27 cellular contexts compared by ENCODE assay signal in the genomic region with DNA sequence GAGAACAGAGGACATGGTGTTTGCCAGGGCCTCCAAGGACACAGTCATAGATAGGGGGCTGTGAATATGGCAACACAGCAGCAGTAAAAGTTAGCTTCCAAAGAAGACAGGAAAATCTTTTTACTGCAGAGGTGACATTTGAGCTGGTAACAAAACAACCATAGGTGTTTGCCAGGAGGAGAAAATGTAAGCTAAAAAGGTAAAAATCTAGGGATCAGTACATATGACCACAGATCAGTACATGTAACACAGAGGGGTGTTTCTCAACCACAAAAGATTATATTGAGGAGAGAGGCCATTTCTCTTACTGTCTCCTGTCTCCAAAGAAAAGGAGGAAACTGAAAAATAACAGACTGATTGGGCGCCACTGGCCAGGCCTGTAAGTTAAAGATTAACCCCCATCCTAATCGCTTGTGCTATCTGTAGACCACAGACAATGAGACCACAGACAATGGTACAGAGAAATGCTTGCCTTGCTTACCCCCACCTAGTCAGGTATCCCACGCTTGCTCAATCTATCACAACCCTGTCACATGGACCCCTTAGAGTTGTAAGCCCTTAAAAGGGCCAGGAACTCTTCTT. TPM values are rescaled to one million over a fixed set of nuclear protein-coding genes. Genes with fewer than 3 reads are reported as not detected.
A peak's percentile ranks its signal among the peaks of the same experiment; 100 is the strongest.
DNase-seq lines count a peak whose midpoint lies in the region; ATAC-seq, FAIRE-seq and TF ChIP-seq lines count a peak whose summit lies in the region.
"Had no signal": no experiment of that assay in that cellular context is flagged by ENCODE, and none has a peak within 500 bp of the region (broad histone marks: within the 10 kb centered on the region; RNA-seq: fewer than 3 reads in every experiment).

No MANE protein-coding gene starts in this region.

- no peak overlapping the region for H3K4me3 Mint-ChIP-seq in endodermal cell
- H3K4me3 Mint-ChIP-seq: B cell; CD14-positive monocyte; CD4-positive, alpha-beta memory T cell; CD4-positive, CD25-positive, alpha-beta regulatory T cell; CD8-positive, alpha-beta memory T cell had no signal

- H3K9ac ChIP-seq in HepG2 (ENCODE audit: insufficient read depth, low read depth, low read length) (no peak overlapping the region), endodermal cell (ENCODE audit: extremely low read depth, low read length, poor library complexity, severe bottlenecking) (no peak overlapping the region)

- H3K9me3 ChIP-seq in HepG2 (ENCODE audit: low read length), result peaks cover 9% of the 10 kb centered on the region
- H3K9me3 ChIP-seq in right lobe of liver, result no peaks in the 10 kb centered on the region
- peaks cover 30% of the 10 kb centered on the region for H3K9me3 ChIP-seq in endodermal cell (ENCODE audit: control insufficient read depth, low read length)
- peaks cover 0 to 31% (median 1%) of the 10 kb centered on the region in 4 donors for H3K9me3 ChIP-seq in tibial nerve

- POLR2A ChIA-PET in HepG2 (lab: Yijun Ruan, JAX), result no interaction called here

- H3K4me1 ChIP-seq in HepG2 (ENCODE audit: insufficient read depth, low read length), result no peaks in the 10 kb centered on the region
- no peaks in the 10 kb centered on the region for H3K4me1 ChIP-seq in right lobe of liver
- H3K4me1 ChIP-seq in endodermal cell (ENCODE audit: control insufficient read depth, insufficient read depth, low read length), result no peaks in the 10 kb centered on the region
- no peaks in the 10 kb centered on the region for H3K4me1 ChIP-seq in tibial nerve

- H3K27me3 ChIP-seq in HepG2 (ENCODE audit: control insufficient read depth in 1 of 2, insufficient read depth in 2 of 2, low read length in 2 of 2) (no peaks in the 10 kb centered on the region; a peak in 1 of 5 replicates), right lobe of liver (no peaks in the 10 kb centered on the region), endodermal cell (ENCODE audit: control insufficient read depth, insufficient read depth, low read length, poor library complexity, severe bottlenecking) (no peaks in the 10 kb centered on the region), tibial nerve (no peaks in the 10 kb centered on the region)

- DNase-seq in HepG2 (ENCODE audit: low spot score) (no peak), right lobe of liver (no peak), OCI-M2 (lab: John Stamatoyannopoulos, UW; ENCODE audit: unreplicated experiment) (peak; percentile 47), endodermal cell (no peak), activated T-cell treated with anti-CD3 and anti-CD28 coated beads for 4 hours (no peak), tibial nerve (ENCODE audit: low spot score in 2 of 2) (no peak), substantia nigra (lab: John Stamatoyannopoulos, UW) (no peak)
- DNase-seq: AML-193; C1 segment of cervical spinal cord; CD4-positive, alpha-beta memory T cell; CD4-positive, CD25-positive, alpha-beta regulatory T cell; CD8-positive, alpha-beta memory T cell; COR-L47; DMS 273 treated with DMSO at 0.1 percent for 48 hours; DMS153; DMS53; DMS79; DND-41; EL; GDM1 had no signal

- peaks cover 33% of the 10 kb centered on the region for H3K9me3 Mint-ChIP-seq in endodermal cell

- H3K36me3 ChIP-seq in HepG2 (replicated peaks in 1 of 2; ENCODE audit: control insufficient read depth in 1 of 2, insufficient read depth in 2 of 2, low read length in 2 of 2) (no peaks in the 10 kb centered on the region), right lobe of liver (no peaks in the 10 kb centered on the region), endodermal cell (ENCODE audit: control insufficient read depth, insufficient read depth, low read length) (no peaks in the 10 kb centered on the region), tibial nerve (no peaks in the 10 kb centered on the region)

- peaks cover 1% of the 10 kb centered on the region for H3K4me1 Mint-ChIP-seq in endodermal cell
- H3K4me1 Mint-ChIP-seq: B cell; CD4-positive, alpha-beta memory T cell; CD4-positive, CD25-positive, alpha-beta regulatory T cell; CD8-positive, alpha-beta memory T cell had no signal

- 74% methylated on average over 3 of the region's 3 CpGs for WGBS in HepG2 (ENCODE audit: low lambda C conversion rate)
- no CpG with 5 or more reads among the region's 3 CpGs for WGBS in right lobe of liver (ENCODE audit: insufficient coverage, low coverage, low lambda C conversion rate, missing lambda C conversion rate)
- WGBS in endodermal cell (ENCODE audit: insufficient coverage in 1 of 2, insufficient read length in 1 of 2), 2 experiments, result 88 to 100% methylated on average over 1 to 3 of the region's 3 CpGs
- WGBS in tibial nerve, 2 donors, result 94 to 95% methylated on average over 3 of the region's 3 CpGs

- no peak for ATAC-seq in HepG2
- no peak for ATAC-seq in right lobe of liver
- ATAC-seq: A549, GM12878 had no signal

- FAIRE-seq in HepG2 (lab: Jason Lieb, UNC), result no peak
- FAIRE-seq: A549, GM12878, GM12892, GM18507 had no signal

- no peak overlapping the region for H3K4me2 ChIP-seq in HepG2 (ENCODE audit: low read depth, low read length)
- H3K4me2 ChIP-seq: A549 had no signal

- TF ChIP-seq CTCF in HepG2 (CRISPR knock-in tag; IDR thresholded peaks at IDR 0.05), result no peak
- TF ChIP-seq CTCF in right lobe of liver (IDR thresholded peaks at IDR 0.05), result no peak
- TF ChIP-seq CTCF in endodermal cell (conservative IDR thresholded peaks at IDR 0.05), result no peak
- no peak for TF ChIP-seq CTCF in tibial nerve (IDR thresholded peaks at IDR 0.05)

- in situ Hi-C loops in HepG2 (cut with HindIII; ENCODE audit: extremely low pct_ligation_motif_present, low pct_unique_long_range_greater_than_20kb), result no loop called here

- H3K27ac ChIP-seq in HepG2 (ENCODE audit: extremely low read length, insufficient read depth, low read length) (no peak overlapping the region), right lobe of liver (no peak overlapping the region), endodermal cell (ENCODE audit: low read depth, low read length) (no peak overlapping the region), tibial nerve (no peak overlapping the region), substantia nigra (ENCODE audit: low read depth, low read length, poor library complexity, severe bottlenecking) (no peak overlapping the region)
- H3K27ac ChIP-seq: 22Rv1, A549 had no signal

- H3K36me3 Mint-ChIP-seq in endodermal cell (ENCODE audit: low read depth), result peaks cover 5% of the 10 kb centered on the region
- H3K36me3 Mint-ChIP-seq: CD4-positive, alpha-beta memory T cell had no signal

- CTCF ChIA-PET in HepG2 (lab: Yijun Ruan, JAX; ENCODE audit: low intra/inter-chr PET ratio, low total read pairs), result no interaction called here

- no peak for TF ChIP-seq RAD21 in HepG2 (CRISPR knock-in tag; IDR thresholded peaks at IDR 0.05)

- intact Hi-C loops in HepG2 (cut with micrococcal nuclease; ENCODE audit: unreplicated experiment), result no loop called here
- intact Hi-C loops in right lobe of liver (cut with DNase I), result no loop called here

- BruUV-seq in HepG2 (replicated peaks; lab: Mats Ljungman, UMichigan), result no TSS peak

- TF ChIP-seq POLR2A in HepG2 (IDR thresholded peaks at IDR 0.05; ENCODE audit: insufficient read depth in 1 of 2, low read depth in 2 of 2, low read length in 2 of 2) (no peak), right lobe of liver (IDR thresholded peaks at IDR 0.05) (no peak), tibial nerve (IDR thresholded peaks at IDR 0.05) (no peak)

- H3K4me3 ChIP-seq in HepG2 (replicated peaks in 1 of 3; ENCODE audit: insufficient read depth in 1 of 3, low read depth in 2 of 3, low read length in 3 of 3) (no peak overlapping the region), right lobe of liver (no peak overlapping the region), endodermal cell (ENCODE audit: low read length) (peak overlapping the region; percentile 45), tibial nerve (no peak overlapping the region)
- H3K4me3 ChIP-seq: A549, GM12878 had no signal

- H3K27ac Mint-ChIP-seq in endodermal cell, result no peak overlapping the region
- H3K27ac Mint-ChIP-seq: B cell; CD14-positive monocyte; CD4-positive, alpha-beta memory T cell; CD4-positive, CD25-positive, alpha-beta regulatory T cell; CD8-positive, alpha-beta memory T cell had no signal

- no peaks in the 10 kb centered on the region for H3K27me3 Mint-ChIP-seq in endodermal cell (ENCODE audit: insufficient read depth)
- H3K27me3 Mint-ChIP-seq: CD8-positive, alpha-beta memory T cell had no signal

- H3K79me2 ChIP-seq in HepG2 (ENCODE audit: insufficient read depth, low read length), result no peaks in the 10 kb centered on the region

- H2AFZ ChIP-seq in HepG2 (ENCODE audit: low read length), result no peak overlapping the region

- H4K20me1 ChIP-seq in HepG2 (ENCODE audit: insufficient read depth, low read length), result no peaks in the 10 kb centered on the region

- TF ChIP-seq EP300 in HepG2 (IDR thresholded peaks at IDR 0.05; ENCODE audit: low read depth in 2 of 2, low read length in 2 of 2) (no peak), HepG2 (CRISPR knock-in tag; IDR thresholded peaks at IDR 0.05; ENCODE audit: borderline replicate concordance) (no peak), tibial nerve (IDR thresholded peaks at IDR 0.05) (no peak)

RNA-seq across cellular contexts. Expression of gene NRF1, which starts 33.5 kb away (rescaled TPM):
- 10.1 and 16.2 TPM in 2 replicates for total RNA-seq in HepG2 (2016; rRNA removed; fragmentation: Illumina TruSeq; extraction: Trizol)
- 10.9 TPM in 2 replicates for total RNA-seq in HepG2 (2016; cell fraction: cytosol; rRNA removed; fragmentation: Illumina TruSeq; extraction: Trizol; ENCODE audit: low read depth)
- total RNA-seq in HepG2 (2016; cell fraction: insoluble cytoplasmic fraction; rRNA removed; fragmentation: Illumina TruSeq; extraction: Trizol), result 10.6 and 17.7 TPM in 2 replicates
- total RNA-seq in HepG2 (2016; cell fraction: membrane; rRNA removed; fragmentation: Illumina TruSeq; extraction: Trizol), result 9.0 and 11.3 TPM in 2 replicates
- total RNA-seq in HepG2 (2016; cell fraction: nucleus; rRNA removed; fragmentation: Illumina TruSeq; extraction: Trizol), result 17.2 and 20.8 TPM in 2 replicates
- polyA plus RNA-seq in HepG2 (2011; rRNA removed), result 9.3 and 11.0 TPM in 2 replicates
- 8.8 and 9.7 TPM in 2 replicates for polyA plus RNA-seq in HepG2 (2011; cell fraction: cytosol; rRNA removed)
- polyA plus RNA-seq in HepG2 (2011; cell fraction: nucleus; rRNA removed), result 13.7 and 15.4 TPM in 2 replicates
- polyA plus RNA-seq in HepG2 (2012), result 7.3 and 7.6 TPM in 2 replicates
- polyA plus RNA-seq in HepG2 (2016; cell fraction: cytosol; fragmentation: Illumina TruSeq; extraction: Trizol; ENCODE audit: low read depth), result 1.5 and 1.6 TPM in 2 replicates
- polyA plus RNA-seq in HepG2 (2016; cell fraction: insoluble cytoplasmic fraction; fragmentation: Illumina TruSeq; extraction: Trizol; ENCODE audit: low read depth), result 14.0 and 14.7 TPM in 2 replicates
- 3.5 and 4.0 TPM in 2 replicates for polyA plus RNA-seq in HepG2 (2016; cell fraction: membrane; fragmentation: Illumina TruSeq; extraction: Trizol; ENCODE audit: low read depth)
- 17.5 and 20.4 TPM in 2 replicates for polyA plus RNA-seq in HepG2 (2016; cell fraction: nucleus; fragmentation: Illumina TruSeq; extraction: Trizol; ENCODE audit: insufficient read depth, low read depth)
- 33.4 and 59.8 TPM in 2 replicates for polyA minus RNA-seq in HepG2 (2011; rRNA and poly(A)+ RNA removed; ENCODE audit: low replicate concordance)
- 8.1 and 8.9 TPM in 2 replicates for polyA minus RNA-seq in HepG2 (2011; cell fraction: cytosol; rRNA and poly(A)+ RNA removed)
- 27.0 and 28.1 TPM in 2 replicates for polyA minus RNA-seq in HepG2 (2011; cell fraction: nucleus; rRNA and poly(A)+ RNA removed)
- 1 to 10 TPM; 3.9 to 6.8 (median 5.3) TPM for total RNA-seq in right lobe of liver
- total RNA-seq in endodermal cell, result 10 to 100 TPM; 22.9 to 26.4 TPM
- 19.4 TPM for polyA plus RNA-seq in endodermal cell (2013, experiment 1 of 2)
- 18.7 TPM for polyA plus RNA-seq in endodermal cell (2013, experiment 2 of 2)
- total RNA-seq in tibial nerve, result 10 to 100 TPM; 12.3 to 26.2 (median 19.7) TPM
